Comparison of ENCODE assay signal across 8 cellular contexts in genomic region chr19:44447864-44448674, GRCh38. TPM values are rescaled to one million over a fixed set of nuclear protein-coding genes. Genes with fewer than 3 reads are reported as not detected.
A peak's percentile ranks its signal among the peaks of the same experiment; 100 is the strongest.
DNase-seq lines count a peak whose midpoint lies in the region; ATAC-seq and TF ChIP-seq lines count a peak whose summit lies in the region.

Gene ZNF229, minus strand, starts transcription at chr19:44448472. Its CDS starts 5,625 bp downstream, at chr19:44442847.

- H3K9ac ChIP-seq in iPS-18a (ENCODE audit: low read length): no peak within 1 kb of the TSS

- POLR2A ChIA-PET in CD4-positive, alpha-beta T cell (lab: Charles Lee): no interaction called here
- POLR2A ChIA-PET in Caco-2 (lab: Charles Lee): no interaction called here

- H3K27ac Mint-ChIP-seq in CD4-positive, alpha-beta T cell: no peak within 1 kb of the TSS
- no peak within 1 kb of the TSS for H3K27ac Mint-ChIP-seq in Caco-2 (ENCODE audit: unreplicated experiment)

- BruUV-seq in Caco-2 (replicated peaks; lab: Mats Ljungman, UMichigan): no TSS peak

- H3K4me3 Mint-ChIP-seq in CD4-positive, alpha-beta T cell: peak within 1 kb of the TSS; percentile 89
- H3K4me3 Mint-ChIP-seq in Caco-2 (ENCODE audit: unreplicated experiment): no peak within 1 kb of the TSS

- peak within 1 kb of the TSS; percentile 60 for H3K4me3 ChIP-seq in WERI-Rb-1 (ENCODE audit: low read depth, low read length)
- H3K4me3 ChIP-seq in breast epithelium: peak within 1 kb of the TSS; percentile 38 to 68 (median 58)
- H3K4me3 ChIP-seq in iPS-18a (ENCODE audit: low read length): peak within 1 kb of the TSS; percentile 60
- peak within 1 kb of the TSS; percentile 51 to 71 (median 60) for H3K4me3 ChIP-seq in sigmoid colon
- H3K4me3 ChIP-seq in Caco-2 (ENCODE audit: low read depth, low read length): no peak within 1 kb of the TSS

- peak; percentile 24 to 67 (median 44) for DNase-seq in CD4-positive, alpha-beta T cell
- DNase-seq in MV-4-11 (lab: John Stamatoyannopoulos, UW): peak; percentile 96
- peak; percentile 94 for DNase-seq in WERI-Rb-1
- DNase-seq in breast epithelium (ENCODE audit: low spot score in 2 of 2): peak; percentile 78 to 87
- DNase-seq in sigmoid colon: peak; percentile 92
- no peak for DNase-seq in Caco-2

- TF ChIP-seq POLR2A in breast epithelium (IDR thresholded peaks at IDR 0.05): no peak
- TF ChIP-seq POLR2A in sigmoid colon (IDR thresholded peaks at IDR 0.05): no peak

- H3K9me3 Mint-ChIP-seq in CD4-positive, alpha-beta T cell: peaks cover 40% of the 10 kb centered on the region
- peaks cover 54% of the 10 kb centered on the region for H3K9me3 Mint-ChIP-seq in Caco-2 (ENCODE audit: unreplicated experiment)

- no peak for TF ChIP-seq EP300 in sigmoid colon (IDR thresholded peaks at IDR 0.05)

- H3K9me3 ChIP-seq in CD4-positive, alpha-beta T cell (ENCODE audit: control insufficient read depth, low read length): peaks cover 88% of the 10 kb centered on the region
- peaks cover 39% of the 10 kb centered on the region for H3K9me3 ChIP-seq in WERI-Rb-1 (ENCODE audit: severe bottlenecking)
- H3K9me3 ChIP-seq in breast epithelium: peaks cover 54 to 62% of the 10 kb centered on the region in 2 donors
- H3K9me3 ChIP-seq in iPS-18a (ENCODE audit: control insufficient read depth, low read depth, low read length): peaks cover 63% of the 10 kb centered on the region
- H3K9me3 ChIP-seq in sigmoid colon: peaks cover 0 to 38% (median 13%) of the 10 kb centered on the region in 4 donors
- H3K9me3 ChIP-seq in Caco-2: peaks cover 12% of the 10 kb centered on the region; the same call in 1 of the 2 replicates

- CTCF ChIA-PET in CD4-positive, alpha-beta T cell (lab: Charles Lee): no interaction called here
- CTCF ChIA-PET in Caco-2 (lab: Charles Lee): no interaction called here

- intact Hi-C loops in CD4-positive, alpha-beta T cell (cut with DNase I, micrococcal nuclease): no loop called here
- intact Hi-C loops in breast epithelium (cut with DNase I; ENCODE audit: low total_unique reads): no loop called here
- intact Hi-C loops in sigmoid colon (cut with DNase I): no loop called here
- intact Hi-C loops in Caco-2 (cut with micrococcal nuclease; ENCODE audit: unreplicated experiment): no loop called here

- H3K4me1 ChIP-seq in breast epithelium (no peaks in the 10 kb centered on the region), iPS-18a (ENCODE audit: control insufficient read depth, low read depth, low read length) (no peaks in the 10 kb centered on the region), sigmoid colon (peaks cover 0 to 13% (median 3%) of the 10 kb centered on the region in 4 donors), Caco-2 (no peaks in the 10 kb centered on the region)

- TF ChIP-seq CTCF in CD4-positive, alpha-beta T cell (IDR thresholded peaks at IDR 0.05): no peak
- TF ChIP-seq CTCF in WERI-Rb-1 (IDR thresholded peaks at IDR 0.05; ENCODE audit: low read depth, low read length) (no peak), breast epithelium (IDR thresholded peaks at IDR 0.05) (no peak), sigmoid colon (IDR thresholded peaks at IDR 0.05) (no peak), Caco-2 (IDR thresholded peaks at IDR 0.05; ENCODE audit: insufficient read depth in 1 of 2, low read depth in 1 of 2, low read length in 1 of 2, severe bottlenecking in 1 of 2, unreplicated experiment in 1 of 2) (no peak)

- peaks cover 13% of the 10 kb centered on the region for H3K4me1 Mint-ChIP-seq in CD4-positive, alpha-beta T cell (ENCODE audit: low read depth)
- H3K4me1 Mint-ChIP-seq in Caco-2 (ENCODE audit: low read depth, unreplicated experiment): no peaks in the 10 kb centered on the region

- WGBS in sigmoid colon, 2 donors: 4 to 12% methylated on average over 45 of the region's 45 CpGs

- H3K27me3 ChIP-seq in CD4-positive, alpha-beta T cell (ENCODE audit: control insufficient read depth, insufficient read depth, low read length): no peaks in the 10 kb centered on the region
- H3K27me3 ChIP-seq in WERI-Rb-1 (ENCODE audit: insufficient read depth, low read depth, severe bottlenecking) (peaks cover 10% of the 10 kb centered on the region), breast epithelium (no peaks in the 10 kb centered on the region), iPS-18a (ENCODE audit: control insufficient read depth, insufficient read depth, low read length) (no peaks in the 10 kb centered on the region), sigmoid colon (no peaks in the 10 kb centered on the region), Caco-2 (replicated peaks; ENCODE audit: control insufficient read depth, insufficient read depth, low read length) (no peaks in the 10 kb centered on the region)

- peak; percentile 96 for ATAC-seq in CD4-positive, alpha-beta T cell (ENCODE audit: poor library complexity)
- no peak for ATAC-seq in HG03139 (IDR thresholded peaks at IDR 0.05; ENCODE audit: unreplicated experiment)

- no peaks in the 10 kb centered on the region; the same call in none of the 2 replicates for H3K36me3 ChIP-seq in WERI-Rb-1
- no peaks in the 10 kb centered on the region for H3K36me3 ChIP-seq in breast epithelium
- no peaks in the 10 kb centered on the region for H3K36me3 ChIP-seq in iPS-18a (ENCODE audit: control insufficient read depth, low read depth, low read length)
- H3K36me3 ChIP-seq in sigmoid colon: peaks cover 0 to 36% (median 11%) of the 10 kb centered on the region in 4 donors
- H3K36me3 ChIP-seq in Caco-2 (ENCODE audit: control insufficient read depth, insufficient read depth, low read length): no peaks in the 10 kb centered on the region

- H3K27me3 Mint-ChIP-seq in CD4-positive, alpha-beta T cell: peaks cover 14% of the 10 kb centered on the region
- peaks cover 13% of the 10 kb centered on the region for H3K27me3 Mint-ChIP-seq in Caco-2 (ENCODE audit: insufficient read depth, unreplicated experiment)

- no peak within 1 kb of the TSS for H3K27ac ChIP-seq in CD4-positive, alpha-beta T cell (ENCODE audit: low read depth, low read length)
- H3K27ac ChIP-seq in WERI-Rb-1: peak within 1 kb of the TSS; percentile 62
- H3K27ac ChIP-seq in breast epithelium: peak within 1 kb of the TSS in 1 of 2 donors; percentile 5
- no peak within 1 kb of the TSS for H3K27ac ChIP-seq in iPS-18a (ENCODE audit: low read length)
- peak within 1 kb of the TSS; percentile 40 to 57 (median 46) for H3K27ac ChIP-seq in sigmoid colon

- peaks cover 94% of the 10 kb centered on the region for H3K36me3 Mint-ChIP-seq in CD4-positive, alpha-beta T cell (ENCODE audit: low read depth)
- peaks cover 4% of the 10 kb centered on the region for H3K36me3 Mint-ChIP-seq in Caco-2 (ENCODE audit: insufficient read depth, unreplicated experiment)

RNA-seq across cellular contexts. Expression of gene ZNF229, which starts in this region (rescaled TPM):
- under 1 TPM; 0.08 to 0.19 TPM for total RNA-seq in CD4-positive, alpha-beta T cell
- total RNA-seq in breast epithelium (10 to 100 TPM in 1 of 3 donors, 1 to 10 TPM in 2; 1.3 to 13.5 (median 3.6) TPM), sigmoid colon (1 to 10 TPM; 3.3 to 6.1 (median 5.0) TPM), Caco-2 (2022) (not detected in 2 replicates)
- 1 to 10 TPM in 2 of 3 donors, not detected in 1; 1.2 to 1.3 TPM for polyA plus RNA-seq in sigmoid colon

Comparison
In these comparisons a context has a peak if more than half of its experiments do, and no peak if none do; other contexts are left out.
1. Peak in DNase-seq and ATAC-seq in CD4-positive, alpha-beta T cell; RNA of the gene not detected or under 1 TPM.
2. DNase-seq: peak in MV-4-11 (single experiment), WERI-Rb-1 (single experiment), breast epithelium (2 of 2) and sigmoid colon (single experiment); none in Caco-2 (0 of 2).
3. H3K27ac ChIP-seq: peak in WERI-Rb-1 (single experiment) and sigmoid colon (4 of 4); none in CD4-positive, alpha-beta T cell (single experiment) and iPS-18a (single experiment).